1 cellular context compared by ENCODE assay signal in genomic region chr1:11059166-11059989, GRCh38.
TF ChIP-seq lines count a peak whose summit lies in the region.

No MANE protein-coding gene starts in this region.

TF ChIP-seq in HepG2, 621 proteins besides CTCF, POLR2A, EP300 and RAD21 (continues in another document):
- TF ChIP-seq TCF7L2 (IDR thresholded peaks at IDR 0.05; ENCODE audit: low read depth, low read length) (no peak), MNT (IDR thresholded peaks at IDR 0.05) (peak; percentile 49), ZNF44 (CRISPR knock-in tag; IDR thresholded peaks at IDR 0.05) (no peak), DMAP1 (CRISPR knock-in tag; IDR thresholded peaks at IDR 0.05) (peak; percentile 47), ZNF225 (CRISPR knock-in tag; IDR thresholded peaks at IDR 0.05) (0 out of 2 replicates have a peak, but pooled peaks have one; percentile 33), ZNF720 (CRISPR knock-in tag; IDR thresholded peaks at IDR 0.05) (no peak), PAX8 (CRISPR knock-in tag; IDR thresholded peaks at IDR 0.05; ENCODE audit: borderline replicate concordance) (no peak), BATF2 (CRISPR knock-in tag; IDR thresholded peaks at IDR 0.05) (no peak), RFX5 (IDR thresholded peaks at IDR 0.05; ENCODE audit: low read depth, low read length) (no peak), ZNF263 (CRISPR knock-in tag; IDR thresholded peaks at IDR 0.05) (0 out of 2 replicates have a peak, but pooled peaks have one; percentile 27), ZNF605 (CRISPR knock-in tag; IDR thresholded peaks at IDR 0.05) (no peak), TAF1 (CRISPR knock-in tag; IDR thresholded peaks at IDR 0.05) (0 out of 2 replicates have a peak, but pooled peaks have one; percentile 36), ZNF343 (CRISPR knock-in tag; IDR thresholded peaks at IDR 0.05) (no peak), FOXO1 (CRISPR knock-in tag; IDR thresholded peaks at IDR 0.05) (no peak), PBX2 (CRISPR knock-in tag; IDR thresholded peaks at IDR 0.05) (no peak), EEA1 (CRISPR knock-in tag; IDR thresholded peaks at IDR 0.05; ENCODE audit: borderline replicate concordance) (no peak), SMC3 (IDR thresholded peaks at IDR 0.05; ENCODE audit: low read length) (no peak), KLF16 (CRISPR knock-in tag; IDR thresholded peaks at IDR 0.05) (peak in 1 of 2 experiments; percentile 40; a peak in 1 of 4 replicates), EZH2 (conservative IDR thresholded peaks at IDR 0.05; ENCODE audit: low read depth, low read length) (no peak), ZNF367 (CRISPR knock-in tag; IDR thresholded peaks at IDR 0.05; ENCODE audit: borderline replicate concordance) (no peak), ZNF768 (CRISPR knock-in tag; IDR thresholded peaks at IDR 0.05) (peak; percentile 39; the same call in 1 of the 2 replicates), NR2F2 (IDR thresholded peaks at IDR 0.05; ENCODE audit: borderline replicate concordance, low read depth) (no peak), FOXC1 (CRISPR knock-in tag; IDR thresholded peaks at IDR 0.05; ENCODE audit: borderline replicate concordance) (0 out of 2 replicates have a peak, but pooled peaks have one; percentile 51), HNF4G (IDR thresholded peaks at IDR 0.05; ENCODE audit: borderline replicate concordance, low read depth, low read length) (no peak), HNF4G (CRISPR knock-in tag; IDR thresholded peaks at IDR 0.05; ENCODE audit: borderline replicate concordance, low read depth) (no peak), HDAC1 (CRISPR knock-in tag; IDR thresholded peaks at IDR 0.05) (peak; percentile 65), HDAC2 (CRISPR knock-in tag; IDR thresholded peaks at IDR 0.05) (peak; percentile 37; the same call in 1 of the 2 replicates), ATF4 (CRISPR knock-in tag; IDR thresholded peaks at IDR 0.05) (no peak), KAT7 (CRISPR knock-in tag; IDR thresholded peaks at IDR 0.05; ENCODE audit: borderline replicate concordance) (peak; percentile 23; the same call in 1 of the 2 replicates)
- TF ChIP-seq, protein P1, sequence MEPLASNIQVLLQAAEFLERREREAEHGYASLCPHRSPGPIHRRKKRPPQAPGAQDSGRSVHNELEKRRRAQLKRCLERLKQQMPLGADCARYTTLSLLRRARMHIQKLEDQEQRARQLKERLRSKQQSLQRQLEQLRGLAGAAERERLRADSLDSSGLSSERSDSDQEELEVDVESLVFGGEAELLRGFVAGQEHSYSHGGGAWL (CRISPR knock-in tag; IDR thresholded peaks at IDR 0.05) = peak; percentile 34; the same call in 1 of the 2 replicates
- TF ChIP-seq, protein P2, sequence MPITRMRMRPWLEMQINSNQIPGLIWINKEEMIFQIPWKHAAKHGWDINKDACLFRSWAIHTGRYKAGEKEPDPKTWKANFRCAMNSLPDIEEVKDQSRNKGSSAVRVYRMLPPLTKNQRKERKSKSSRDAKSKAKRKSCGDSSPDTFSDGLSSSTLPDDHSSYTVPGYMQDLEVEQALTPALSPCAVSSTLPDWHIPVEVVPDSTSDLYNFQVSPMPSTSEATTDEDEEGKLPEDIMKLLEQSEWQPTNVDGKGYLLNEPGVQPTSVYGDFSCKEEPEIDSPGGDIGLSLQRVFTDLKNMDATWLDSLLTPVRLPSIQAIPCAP (CRISPR knock-in tag; IDR thresholded peaks at IDR 0.05; ENCODE audit: low read depth) = no peak
- TF ChIP-seq, protein P3, sequence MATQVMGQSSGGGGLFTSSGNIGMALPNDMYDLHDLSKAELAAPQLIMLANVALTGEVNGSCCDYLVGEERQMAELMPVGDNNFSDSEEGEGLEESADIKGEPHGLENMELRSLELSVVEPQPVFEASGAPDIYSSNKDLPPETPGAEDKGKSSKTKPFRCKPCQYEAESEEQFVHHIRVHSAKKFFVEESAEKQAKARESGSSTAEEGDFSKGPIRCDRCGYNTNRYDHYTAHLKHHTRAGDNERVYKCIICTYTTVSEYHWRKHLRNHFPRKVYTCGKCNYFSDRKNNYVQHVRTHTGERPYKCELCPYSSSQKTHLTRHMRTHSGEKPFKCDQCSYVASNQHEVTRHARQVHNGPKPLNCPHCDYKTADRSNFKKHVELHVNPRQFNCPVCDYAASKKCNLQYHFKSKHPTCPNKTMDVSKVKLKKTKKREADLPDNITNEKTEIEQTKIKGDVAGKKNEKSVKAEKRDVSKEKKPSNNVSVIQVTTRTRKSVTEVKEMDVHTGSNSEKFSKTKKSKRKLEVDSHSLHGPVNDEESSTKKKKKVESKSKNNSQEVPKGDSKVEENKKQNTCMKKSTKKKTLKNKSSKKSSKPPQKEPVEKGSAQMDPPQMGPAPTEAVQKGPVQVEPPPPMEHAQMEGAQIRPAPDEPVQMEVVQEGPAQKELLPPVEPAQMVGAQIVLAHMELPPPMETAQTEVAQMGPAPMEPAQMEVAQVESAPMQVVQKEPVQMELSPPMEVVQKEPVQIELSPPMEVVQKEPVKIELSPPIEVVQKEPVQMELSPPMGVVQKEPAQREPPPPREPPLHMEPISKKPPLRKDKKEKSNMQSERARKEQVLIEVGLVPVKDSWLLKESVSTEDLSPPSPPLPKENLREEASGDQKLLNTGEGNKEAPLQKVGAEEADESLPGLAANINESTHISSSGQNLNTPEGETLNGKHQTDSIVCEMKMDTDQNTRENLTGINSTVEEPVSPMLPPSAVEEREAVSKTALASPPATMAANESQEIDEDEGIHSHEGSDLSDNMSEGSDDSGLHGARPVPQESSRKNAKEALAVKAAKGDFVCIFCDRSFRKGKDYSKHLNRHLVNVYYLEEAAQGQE (IDR thresholded peaks at IDR 0.05; ENCODE audit: borderline replicate concordance in 1 of 2, low read depth in 1 of 2, low read length in 2 of 2) = no peak
- TF ChIP-seq, protein P4, sequence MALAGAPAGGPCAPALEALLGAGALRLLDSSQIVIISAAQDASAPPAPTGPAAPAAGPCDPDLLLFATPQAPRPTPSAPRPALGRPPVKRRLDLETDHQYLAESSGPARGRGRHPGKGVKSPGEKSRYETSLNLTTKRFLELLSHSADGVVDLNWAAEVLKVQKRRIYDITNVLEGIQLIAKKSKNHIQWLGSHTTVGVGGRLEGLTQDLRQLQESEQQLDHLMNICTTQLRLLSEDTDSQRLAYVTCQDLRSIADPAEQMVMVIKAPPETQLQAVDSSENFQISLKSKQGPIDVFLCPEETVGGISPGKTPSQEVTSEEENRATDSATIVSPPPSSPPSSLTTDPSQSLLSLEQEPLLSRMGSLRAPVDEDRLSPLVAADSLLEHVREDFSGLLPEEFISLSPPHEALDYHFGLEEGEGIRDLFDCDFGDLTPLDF (CRISPR knock-in tag; IDR thresholded peaks at IDR 0.05) = no peak
- TF ChIP-seq, protein P5, sequence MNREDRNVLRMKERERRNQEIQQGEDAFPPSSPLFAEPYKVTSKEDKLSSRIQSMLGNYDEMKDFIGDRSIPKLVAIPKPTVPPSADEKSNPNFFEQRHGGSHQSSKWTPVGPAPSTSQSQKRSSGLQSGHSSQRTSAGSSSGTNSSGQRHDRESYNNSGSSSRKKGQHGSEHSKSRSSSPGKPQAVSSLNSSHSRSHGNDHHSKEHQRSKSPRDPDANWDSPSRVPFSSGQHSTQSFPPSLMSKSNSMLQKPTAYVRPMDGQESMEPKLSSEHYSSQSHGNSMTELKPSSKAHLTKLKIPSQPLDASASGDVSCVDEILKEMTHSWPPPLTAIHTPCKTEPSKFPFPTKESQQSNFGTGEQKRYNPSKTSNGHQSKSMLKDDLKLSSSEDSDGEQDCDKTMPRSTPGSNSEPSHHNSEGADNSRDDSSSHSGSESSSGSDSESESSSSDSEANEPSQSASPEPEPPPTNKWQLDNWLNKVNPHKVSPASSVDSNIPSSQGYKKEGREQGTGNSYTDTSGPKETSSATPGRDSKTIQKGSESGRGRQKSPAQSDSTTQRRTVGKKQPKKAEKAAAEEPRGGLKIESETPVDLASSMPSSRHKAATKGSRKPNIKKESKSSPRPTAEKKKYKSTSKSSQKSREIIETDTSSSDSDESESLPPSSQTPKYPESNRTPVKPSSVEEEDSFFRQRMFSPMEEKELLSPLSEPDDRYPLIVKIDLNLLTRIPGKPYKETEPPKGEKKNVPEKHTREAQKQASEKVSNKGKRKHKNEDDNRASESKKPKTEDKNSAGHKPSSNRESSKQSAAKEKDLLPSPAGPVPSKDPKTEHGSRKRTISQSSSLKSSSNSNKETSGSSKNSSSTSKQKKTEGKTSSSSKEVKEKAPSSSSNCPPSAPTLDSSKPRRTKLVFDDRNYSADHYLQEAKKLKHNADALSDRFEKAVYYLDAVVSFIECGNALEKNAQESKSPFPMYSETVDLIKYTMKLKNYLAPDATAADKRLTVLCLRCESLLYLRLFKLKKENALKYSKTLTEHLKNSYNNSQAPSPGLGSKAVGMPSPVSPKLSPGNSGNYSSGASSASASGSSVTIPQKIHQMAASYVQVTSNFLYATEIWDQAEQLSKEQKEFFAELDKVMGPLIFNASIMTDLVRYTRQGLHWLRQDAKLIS (CRISPR knock-in tag; IDR thresholded peaks at IDR 0.05) = no peak
- TF ChIP-seq, protein P6, sequence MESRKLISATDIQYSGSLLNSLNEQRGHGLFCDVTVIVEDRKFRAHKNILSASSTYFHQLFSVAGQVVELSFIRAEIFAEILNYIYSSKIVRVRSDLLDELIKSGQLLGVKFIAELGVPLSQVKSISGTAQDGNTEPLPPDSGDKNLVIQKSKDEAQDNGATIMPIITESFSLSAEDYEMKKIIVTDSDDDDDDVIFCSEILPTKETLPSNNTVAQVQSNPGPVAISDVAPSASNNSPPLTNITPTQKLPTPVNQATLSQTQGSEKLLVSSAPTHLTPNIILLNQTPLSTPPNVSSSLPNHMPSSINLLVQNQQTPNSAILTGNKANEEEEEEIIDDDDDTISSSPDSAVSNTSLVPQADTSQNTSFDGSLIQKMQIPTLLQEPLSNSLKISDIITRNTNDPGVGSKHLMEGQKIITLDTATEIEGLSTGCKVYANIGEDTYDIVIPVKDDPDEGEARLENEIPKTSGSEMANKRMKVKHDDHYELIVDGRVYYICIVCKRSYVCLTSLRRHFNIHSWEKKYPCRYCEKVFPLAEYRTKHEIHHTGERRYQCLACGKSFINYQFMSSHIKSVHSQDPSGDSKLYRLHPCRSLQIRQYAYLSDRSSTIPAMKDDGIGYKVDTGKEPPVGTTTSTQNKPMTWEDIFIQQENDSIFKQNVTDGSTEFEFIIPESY (CRISPR knock-in tag; IDR thresholded peaks at IDR 0.05) = no peak
- TF ChIP-seq, protein P7, sequence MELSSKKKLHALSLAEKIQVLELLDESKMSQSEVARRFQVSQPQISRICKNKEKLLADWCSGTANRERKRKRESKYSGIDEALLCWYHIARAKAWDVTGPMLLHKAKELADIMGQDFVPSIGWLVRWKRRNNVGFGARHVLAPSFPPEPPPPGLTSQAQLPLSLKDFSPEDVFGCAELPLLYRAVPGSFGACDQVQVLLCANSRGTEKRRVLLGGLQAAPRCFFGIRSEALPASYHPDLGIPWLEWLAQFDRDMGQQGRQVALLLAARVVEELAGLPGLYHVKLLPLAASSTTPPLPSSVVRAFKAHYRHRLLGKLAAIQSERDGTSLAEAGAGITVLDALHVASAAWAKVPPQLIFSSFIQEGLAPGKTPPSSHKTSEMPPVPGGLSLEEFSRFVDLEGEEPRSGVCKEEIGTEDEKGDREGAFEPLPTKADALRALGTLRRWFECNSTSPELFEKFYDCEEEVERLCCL (CRISPR knock-in tag; IDR thresholded peaks at IDR 0.05; ENCODE audit: borderline replicate concordance) = no peak
- TF ChIP-seq, protein P8, sequence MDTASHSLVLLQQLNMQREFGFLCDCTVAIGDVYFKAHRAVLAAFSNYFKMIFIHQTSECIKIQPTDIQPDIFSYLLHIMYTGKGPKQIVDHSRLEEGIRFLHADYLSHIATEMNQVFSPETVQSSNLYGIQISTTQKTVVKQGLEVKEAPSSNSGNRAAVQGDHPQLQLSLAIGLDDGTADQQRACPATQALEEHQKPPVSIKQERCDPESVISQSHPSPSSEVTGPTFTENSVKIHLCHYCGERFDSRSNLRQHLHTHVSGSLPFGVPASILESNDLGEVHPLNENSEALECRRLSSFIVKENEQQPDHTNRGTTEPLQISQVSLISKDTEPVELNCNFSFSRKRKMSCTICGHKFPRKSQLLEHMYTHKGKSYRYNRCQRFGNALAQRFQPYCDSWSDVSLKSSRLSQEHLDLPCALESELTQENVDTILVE (CRISPR knock-in tag; IDR thresholded peaks at IDR 0.05) = no peak
- TF ChIP-seq, protein P9, sequence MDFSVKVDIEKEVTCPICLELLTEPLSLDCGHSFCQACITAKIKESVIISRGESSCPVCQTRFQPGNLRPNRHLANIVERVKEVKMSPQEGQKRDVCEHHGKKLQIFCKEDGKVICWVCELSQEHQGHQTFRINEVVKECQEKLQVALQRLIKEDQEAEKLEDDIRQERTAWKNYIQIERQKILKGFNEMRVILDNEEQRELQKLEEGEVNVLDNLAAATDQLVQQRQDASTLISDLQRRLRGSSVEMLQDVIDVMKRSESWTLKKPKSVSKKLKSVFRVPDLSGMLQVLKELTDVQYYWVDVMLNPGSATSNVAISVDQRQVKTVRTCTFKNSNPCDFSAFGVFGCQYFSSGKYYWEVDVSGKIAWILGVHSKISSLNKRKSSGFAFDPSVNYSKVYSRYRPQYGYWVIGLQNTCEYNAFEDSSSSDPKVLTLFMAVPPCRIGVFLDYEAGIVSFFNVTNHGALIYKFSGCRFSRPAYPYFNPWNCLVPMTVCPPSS (IDR thresholded peaks at IDR 0.05) = no peak
